In genomic region chr2:5803547-5803946, GRCh38 we compare ENCODE assay signal across 16 cellular contexts.
DNase-seq lines count a peak whose midpoint lies in the region; ATAC-seq and TF ChIP-seq lines count a peak whose summit lies in the region.
"Had no signal": no experiment of that assay in that cellular context is flagged by ENCODE, and none has a peak within 500 bp of the region (broad histone marks: within the 10 kb centered on the region; RNA-seq: fewer than 3 reads in every experiment).

No MANE protein-coding gene starts in this region.

- H3K4me1 ChIP-seq in IMR-90 (ENCODE audit: control insufficient read depth, insufficient read depth, low read length) (peaks cover 4% of the 10 kb centered on the region; the same call in 1 of the 2 replicates), PC-9 (replicated peaks; ENCODE audit: insufficient read depth) (no peaks in the 10 kb centered on the region)
- H3K4me1 ChIP-seq: gastroesophageal sphincter had no signal

- no peaks in the 10 kb centered on the region for H3K9me2 ChIP-seq in PC-9 (ENCODE audit: insufficient read depth)

- H2AK5ac ChIP-seq in IMR-90 (ENCODE audit: low read depth, low read length) = no peak overlapping the region

- no peak overlapping the region for H3K4me3 ChIP-seq in IMR-90 (ENCODE audit: insufficient read depth, low read depth, low read length)
- no peak overlapping the region for H3K4me3 ChIP-seq in brain microvascular endothelial cell (ENCODE audit: low read depth, low read length)
- no peak overlapping the region for H3K4me3 ChIP-seq in PC-9
- H3K4me3 ChIP-seq: gastroesophageal sphincter, K562, lung had no signal

- 0% methylated on average over 3 of the region's 8 CpGs; no CpG with 5 or more reads in 1 of the 2 experiments for WGBS in IMR-90 (ENCODE audit: extremely low coverage in 2 of 2, insufficient read length in 1 of 2), 2 experiments

- no peak overlapping the region for H3K9ac ChIP-seq in IMR-90 (ENCODE audit: low read depth, low read length)

- in situ Hi-C loops in IMR-90 (cut with MboI; ENCODE audit: low sequenced_read_pairs) = no loop called here
- in situ Hi-C loops in brain microvascular endothelial cell (cut with HindIII; ENCODE audit: low pct_ligation_motif_present, low sequenced_read_pairs) = no loop called here

- no peak overlapping the region for H4K91ac ChIP-seq in IMR-90 (ENCODE audit: insufficient read depth, low read depth, low read length)

- H3K79me2 ChIP-seq in PC-9 (ENCODE audit: low read depth) = no peaks in the 10 kb centered on the region

- H3K4ac ChIP-seq in IMR-90 (ENCODE audit: low read depth, low read length) = no peak overlapping the region

- peaks cover 8% of the 10 kb centered on the region for H3K9me3 ChIP-seq in IMR-90 (ENCODE audit: control insufficient read depth, insufficient read depth, low read length)
- H3K9me3 ChIP-seq in PC-9 (ENCODE audit: insufficient read depth, low read depth) = no peaks in the 10 kb centered on the region

- H2AFZ ChIP-seq in IMR-90 (replicated peaks; ENCODE audit: low read length, poor library complexity) = peak overlapping the region; percentile 54
- no peak overlapping the region for H2AFZ ChIP-seq in PC-9

- H3K56ac ChIP-seq in IMR-90 (ENCODE audit: extremely low read depth, insufficient read depth, low read length) = no peak overlapping the region

- BruUV-seq in IMR-90 (replicated peaks; lab: Mats Ljungman, UMichigan) (no TSS peak), PC-9 (replicated peaks; lab: Mats Ljungman, UMichigan) (no TSS peak)

- no peaks in the 10 kb centered on the region for H3K9me1 ChIP-seq in IMR-90 (ENCODE audit: insufficient read depth, low read length)

- POLR2A ChIA-PET in IMR-90 (lab: Charles Lee; ENCODE audit: unreplicated experiment) = no interaction called here
- POLR2A ChIA-PET in PC-9 (lab: Charles Lee; ENCODE audit: unreplicated experiment) = no interaction called here

- H3K36me3 ChIP-seq in IMR-90 (ENCODE audit: control insufficient read depth, insufficient read depth, low read length) = no peaks in the 10 kb centered on the region
- H3K36me3 ChIP-seq in brain microvascular endothelial cell (replicated peaks) = no peaks in the 10 kb centered on the region
- no peaks in the 10 kb centered on the region for H3K36me3 ChIP-seq in PC-9 (ENCODE audit: low read depth)
- H3K36me3 ChIP-seq: gastroesophageal sphincter had no signal

- intact Hi-C loops in IMR-90 (cut with micrococcal nuclease) (no loop called here), PC-9 (cut with micrococcal nuclease; ENCODE audit: unreplicated experiment) (no loop called here)

- H2BK120ac ChIP-seq in IMR-90 (ENCODE audit: low read depth, low read length) = peak overlapping the region; percentile 58; the same call in 1 of the 2 replicates

- DNase-seq in IMR-90 = peak; percentile 89
- DNase-seq in brain microvascular endothelial cell = peak; percentile 63
- peak; percentile 55 for DNase-seq in kidney tubule cell (ENCODE audit: low spot score)
- DNase-seq in stromal cell of bone marrow (ENCODE audit: low read depth) = peak; percentile 40
- DNase-seq in PC-9 = no peak
- DNase-seq in superior temporal gyrus (ENCODE audit: extremely low spot score) = no peak
- DNase-seq: activated effector memory CD4-positive, alpha-beta T cell treated with Interleukin-2 at 50 U/mL for 16 hours; DMS79 treated with DMSO at 0.1 percent for 48 hours; NCI-H2081 treated with DMSO at 0.1 percent for 48 hours; retina; RPMI8226 had no signal

- H3K14ac ChIP-seq in IMR-90 (replicated peaks; ENCODE audit: low read depth, low read length) = no peak overlapping the region

- dilution Hi-C loops in IMR-90 (cut with HindIII; ENCODE audit: low sequenced_read_pairs, unreplicated experiment) = no loop called here

- 0 out of 2 replicates have a peak overlapping the region, but pooled peaks have one; percentile 8 for H2BK20ac ChIP-seq in IMR-90 (ENCODE audit: low read depth, low read length)

- no peaks in the 10 kb centered on the region for H3K79me1 ChIP-seq in IMR-90 (ENCODE audit: low read depth in 1 of 2, low read length in 2 of 2)

- H3K27me3 ChIP-seq in IMR-90 (ENCODE audit: control insufficient read depth, insufficient read depth, low read length) = no peaks in the 10 kb centered on the region
- no peaks in the 10 kb centered on the region for H3K27me3 ChIP-seq in brain microvascular endothelial cell (replicated peaks)
- no peaks in the 10 kb centered on the region for H3K27me3 ChIP-seq in PC-9 (ENCODE audit: insufficient read depth, low read depth)

- no peak overlapping the region for H3K23ac ChIP-seq in IMR-90 (ENCODE audit: low read depth, low read length)

- H3K18ac ChIP-seq in IMR-90 (ENCODE audit: low read depth, low read length) = no peak overlapping the region

- ATAC-seq in IMR-90 (ENCODE audit: low read depth) (peak; percentile 89), GM19397 (IDR thresholded peaks at IDR 0.05; ENCODE audit: unreplicated experiment) (no peak)
- ATAC-seq: gastroesophageal sphincter; K562; natural killer cell treated with Interleukin-12 subunit alpha and Interleukin-12 subunit beta and Interleukin-15 and Interleukin-18, amount 100 ng/mL, for 72 hours had no signal

- TF ChIP-seq POLR2A in IMR-90 (IDR thresholded peaks at IDR 0.05; ENCODE audit: low read depth, low read length) = no peak

- TF ChIP-seq CTCF in IMR-90 (conservative IDR thresholded peaks at IDR 0.05; ENCODE audit: low read depth, low read length) (no peak), brain microvascular endothelial cell (IDR thresholded peaks at IDR 0.05; ENCODE audit: low read depth, low read length, missing control alignments) (no peak), PC-9 (conservative IDR thresholded peaks at IDR 0.05) (no peak)

- no peak overlapping the region for H2BK5ac ChIP-seq in IMR-90 (ENCODE audit: low read depth, low read length, poor library complexity, severe bottlenecking)

- H3K27ac ChIP-seq in IMR-90 (ENCODE audit: insufficient read depth, low read length) (no peak overlapping the region), brain microvascular endothelial cell (no peak overlapping the region), PC-9 (no peak overlapping the region)
- H3K27ac ChIP-seq: gastroesophageal sphincter had no signal

- H2AK9ac ChIP-seq in IMR-90 (replicated peaks; ENCODE audit: low read depth, low read length, poor library complexity) = no peak overlapping the region

- peak overlapping the region in 1 of 2 experiments; percentile 30; a peak in 1 of 4 replicates for H4K8ac ChIP-seq in IMR-90 (ENCODE audit: low read depth in 2 of 2, low read length in 2 of 2)

- no peak overlapping the region for H2BK15ac ChIP-seq in IMR-90 (ENCODE audit: low read depth, low read length)

- CTCF ChIA-PET in IMR-90 (lab: Yijun Ruan, JAX) (interaction anchor here (0.6 kb wide), 1 partner anchor 20 kb away, joined by 3 read pairs; no protein-coding TSS in a partner anchor), PC-9 (lab: Charles Lee) (no interaction called here)

- TF ChIP-seq RAD21 in IMR-90 (IDR thresholded peaks at IDR 0.05; ENCODE audit: low read length) = no peak

- H3K4me2 ChIP-seq in IMR-90 (ENCODE audit: low read depth, low read length) = peak overlapping the region; percentile 7; the same call in 1 of the 2 replicates
- H3K4me2 ChIP-seq in PC-9 = no peak overlapping the region

- H4K5ac ChIP-seq in IMR-90 (ENCODE audit: low read depth, low read length) = no peak overlapping the region

- H4K20me1 ChIP-seq in IMR-90 (ENCODE audit: insufficient read depth, low read length) (no peaks in the 10 kb centered on the region), PC-9 (ENCODE audit: insufficient read depth) (no peaks in the 10 kb centered on the region)

- no peaks in the 10 kb centered on the region for H3F3A ChIP-seq in PC-9 (ENCODE audit: insufficient read depth, low read depth)

TF ChIP-seq in IMR-90, 13 proteins besides CTCF, POLR2A, EP300 and RAD21:
- TF ChIP-seq SMC3 (IDR thresholded peaks at IDR 0.05; ENCODE audit: low read depth, low read length) = no peak
- TF ChIP-seq FOS (IDR thresholded peaks at IDR 0.05; ENCODE audit: low read depth, low read length) = 0 out of 2 replicates have a peak, but pooled peaks have one; percentile 31

Comparison
In these comparisons a context has a peak if more than half of its experiments do, and no peak if none do; other contexts are left out.
1. DNase-seq: peak in IMR-90 (single experiment), brain microvascular endothelial cell (single experiment), kidney tubule cell (single experiment) and stromal cell of bone marrow (single experiment); none in PC-9 (0 of 2) and superior temporal gyrus (single experiment).